Comparison of ENCODE assay signal across 34 cellular contexts in the genomic region with DNA sequence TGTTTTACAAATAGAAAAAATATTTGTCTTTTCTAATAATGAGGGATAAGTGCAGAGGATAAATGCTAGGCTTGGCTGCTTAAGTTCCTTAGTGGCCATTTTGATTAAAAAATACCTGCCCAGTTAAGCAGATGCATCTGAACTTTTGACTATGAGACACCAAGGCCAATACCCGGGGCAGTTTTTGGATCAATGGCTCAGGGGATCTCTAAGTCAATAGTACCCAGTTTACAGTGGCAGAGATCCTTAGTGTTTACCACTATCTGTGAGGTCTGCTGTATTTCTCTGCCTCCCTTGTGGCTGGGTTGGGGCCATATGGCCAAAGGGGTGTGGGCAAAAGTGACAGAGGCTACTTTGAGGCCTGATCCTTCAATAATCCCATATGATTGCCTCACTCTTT.
"Had no signal": no experiment of that assay in that cellular context is flagged by ENCODE, and none has a peak within 500 bp of the region (broad histone marks: within the 10 kb centered on the region; RNA-seq: fewer than 3 reads in every experiment).

No MANE protein-coding gene starts in this region.

- ATAC-seq: activated naive CD4-positive, alpha-beta T cell treated with anti-CD3 and anti-CD28 coated beads, Interleukin-2, amount 50 U/mL, for 72 hours; activated naive CD8-positive, alpha-beta T cell treated with anti-CD3 and anti-CD28 coated beads, Interleukin-2, amount 50 U/mL, for 24 hours; activated T-cell treated with anti-CD3 and anti-CD28 coated beads, Interleukin-2, amount 50 U/mL, for 4 hours; activated T-cell treated with anti-CD3 and anti-CD28 coated beads, Interleukin-2, amount 50 U/mL, for 72 hours; activated T-helper 17 cell treated with anti-CD3 and anti-CD28 coated beads, Interleukin-2, amount 50 U/mL, for 72 hours; body of pancreas had no signal

- H3K4me3 ChIP-seq: adrenal gland, ascending aorta, body of pancreas, breast epithelium, cardiac muscle cell had no signal

- DNase-seq: activated effector memory CD4-positive, alpha-beta T cell treated with anti-CD3 and anti-CD28 coated beads, Interleukin-2, amount 50 U/mL, for 16 hours; activated effector memory CD4-positive, alpha-beta T cell treated with Interleukin-2 at 50 U/mL for 16 hours; activated gamma-delta T cell; activated gamma-delta T cell treated with Interleukin-2 at 50 U/mL for 16 hours; activated naive CD4-positive, alpha-beta T cell; activated naive CD4-positive, alpha-beta T cell treated with anti-CD3 and anti-CD28 coated beads for 36 hours; activated naive CD4-positive, alpha-beta T cell treated with anti-CD3 and anti-CD28 coated beads, Interleukin-2, amount 10 ng/mL, durations not matched to agents 7 days and 5 days; activated naive CD4-positive, alpha-beta T cell treated with anti-CD3 and anti-CD28 coated beads, Interleukin-2, amount 50 U/mL, for 16 hours; activated naive CD4-positive, alpha-beta T cell treated with Interleukin-2 at 50 U/mL for 16 hours; activated naive CD8-positive, alpha-beta T cell treated with anti-CD3 and anti-CD28 coated beads for 36 hours; activated naive CD8-positive, alpha-beta T cell treated with anti-CD3 and anti-CD28 coated beads, Interleukin-2, amount 10 ng/mL, durations not matched to agents 7 days and 5 days; activated naive CD8-positive, alpha-beta T cell treated with anti-CD3 and anti-CD28 coated beads, Interleukin-2, amount 50 U/mL, for 24 hours; activated T-cell treated with anti-CD3 and anti-CD28 coated beads, Interleukin-2, amount 50 U/mL, for 1 hour; activated T-cell treated with anti-CD3 and anti-CD28 coated beads, Interleukin-2, amount 50 U/mL, for 24 hours; activated T-cell treated with anti-CD3 and anti-CD28 coated beads, Interleukin-2, amount 50 U/mL, for 4 hours; activated T-cell treated with anti-CD3 and anti-CD28 coated beads, Interleukin-2, amount 50 U/mL, for 48 hours; activated T-cell treated with anti-CD3 and anti-CD28 coated beads, Interleukin-2, amount 50 U/mL, for 72 hours; adrenal gland; amniotic stem cell; amygdala; anterior cingulate cortex; aorta; body of pancreas; brain microvascular endothelial cell; caudate nucleus; central memory CD4-positive, alpha-beta T cell; cerebellar nuclear complex had no signal

- H3K4me1 ChIP-seq: adrenal gland, ascending aorta, breast epithelium had no signal

- H3K36me3 ChIP-seq: adrenal gland, ascending aorta, brain microvascular endothelial cell, breast epithelium, cardiac muscle cell had no signal

- FAIRE-seq: astrocyte, bronchial epithelial cell had no signal

- H3K27ac ChIP-seq: adrenal gland, ascending aorta, body of pancreas, brain microvascular endothelial cell, breast epithelium, cardiac muscle cell had no signal

- H3K27me3 ChIP-seq: adrenal gland, ascending aorta, body of pancreas, brain microvascular endothelial cell, breast epithelium, cardiac muscle cell had no signal

- H3K9me3 ChIP-seq: adrenal gland, ascending aorta, body of pancreas had no signal
